ENCODE assay signal across 17 cellular contexts in genomic region chr6:16042751-16043150, GRCh38.
DNase-seq lines count a peak whose midpoint lies in the region; ATAC-seq, FAIRE-seq and TF ChIP-seq lines count a peak whose summit lies in the region.
"Had no signal": no experiment of that assay in that cellular context is flagged by ENCODE, and none has a peak within 500 bp of the region (broad histone marks: within the 10 kb centered on the region; RNA-seq: fewer than 3 reads in every experiment).

No MANE protein-coding gene starts in this region.

- no peak for TF ChIP-seq CTCF in OCI-LY3 (IDR thresholded peaks at IDR 0.05; ENCODE audit: low read depth, low read length)

- no peaks in the 10 kb centered on the region for H3K79me2 ChIP-seq in Karpas-422 (ENCODE audit: low read length)
- no peaks in the 10 kb centered on the region for H3K79me2 ChIP-seq in OCI-LY3 (ENCODE audit: low read length)

- H3K36me3 ChIP-seq in Karpas-422 (ENCODE audit: insufficient read depth, low read length) (no peaks in the 10 kb centered on the region), OCI-LY3 (replicated peaks; ENCODE audit: low read depth, low read length) (no peaks in the 10 kb centered on the region), small intestine (ENCODE audit: control insufficient read depth in 2 of 2, insufficient read depth in 2 of 2, low read length in 2 of 2) (no peaks in the 10 kb centered on the region)
- H3K36me3 ChIP-seq: BLaER1 had no signal

- H3K4me3 ChIP-seq in Karpas-422 (ENCODE audit: low read length) (no peak overlapping the region), OCI-LY3 (ENCODE audit: low read length) (no peak overlapping the region), small intestine (ENCODE audit: low read depth in 1 of 2, low read length in 2 of 2) (no peak overlapping the region)
- H3K4me3 ChIP-seq: BLaER1, GM23338 had no signal

- FAIRE-seq in small intestine (lab: Jason Lieb, UNC), result peak; percentile 41
- FAIRE-seq: D721Med had no signal

- no peak for DNase-seq in Karpas-422
- DNase-seq in small intestine, result no peak
- no peak for DNase-seq in NCI-H2081 treated with DMSO at 0.1 percent for 48 hours (lab: John Stamatoyannopoulos, UW)
- no peak for DNase-seq in NCI-H82 (lab: John Stamatoyannopoulos, UW)
- DNase-seq: CD4-positive, alpha-beta T cell; CD8-positive, alpha-beta memory T cell; DMS 273 treated with DMSO at 0.1 percent for 48 hours; DMS79; GF-D8; H9 had no signal

- H3K9me3 ChIP-seq in Karpas-422 (ENCODE audit: low read length), result no peaks in the 10 kb centered on the region
- H3K9me3 ChIP-seq in OCI-LY3 (ENCODE audit: insufficient read depth, low read length), result no peaks in the 10 kb centered on the region
- H3K9me3 ChIP-seq in small intestine (ENCODE audit: control insufficient read depth, low read depth), result no peaks in the 10 kb centered on the region

- ATAC-seq in HG03095 (IDR thresholded peaks at IDR 0.05; ENCODE audit: unreplicated experiment), result no peak
- ATAC-seq: GM23338, HCT116 had no signal

- H3K27me3 ChIP-seq in Karpas-422 (ENCODE audit: low read length) (no peaks in the 10 kb centered on the region), OCI-LY3 (ENCODE audit: low read depth, low read length) (no peaks in the 10 kb centered on the region), small intestine (ENCODE audit: control insufficient read depth in 2 of 2, insufficient read depth in 2 of 2, low read length in 2 of 2) (no peaks in the 10 kb centered on the region)
- H3K27me3 ChIP-seq: BLaER1 had no signal

- H2AFZ ChIP-seq in Karpas-422 (ENCODE audit: low read length) (no peak overlapping the region), OCI-LY3 (ENCODE audit: low read depth, low read length) (no peak overlapping the region)

- 69 to 87% (median 82%) methylated on average over 3 of the region's 3 CpGs for WGBS in small intestine, 3 donors

- H3K9ac ChIP-seq in Karpas-422 (ENCODE audit: low read length), result no peak overlapping the region
- no peak overlapping the region for H3K9ac ChIP-seq in OCI-LY3 (ENCODE audit: low read length)
- H3K9ac ChIP-seq: BLaER1 had no signal

- H3K27ac ChIP-seq in Karpas-422 (ENCODE audit: low read length) (no peak overlapping the region), OCI-LY3 (ENCODE audit: low read length) (no peak overlapping the region), small intestine (ENCODE audit: low read depth in 1 of 2, low read length in 1 of 2) (no peak overlapping the region)
- H3K27ac ChIP-seq: BLaER1, C4-2B had no signal

- no peaks in the 10 kb centered on the region for H3K9me2 ChIP-seq in Karpas-422 (replicated peaks; ENCODE audit: insufficient read depth, low read length)

- H3K4me2 ChIP-seq in Karpas-422 (ENCODE audit: low read depth, low read length, poor library complexity, severe bottlenecking), result peak overlapping the region; percentile 53
- peak overlapping the region; percentile 66 for H3K4me2 ChIP-seq in OCI-LY3 (ENCODE audit: low read length)
- H3K4me2 ChIP-seq: BLaER1, GM23338 had no signal

- H4K20me1 ChIP-seq in Karpas-422 (ENCODE audit: insufficient read depth, low read depth, low read length) (no peaks in the 10 kb centered on the region), OCI-LY3 (ENCODE audit: insufficient read depth, low read length) (no peaks in the 10 kb centered on the region)
- H4K20me1 ChIP-seq: BLaER1 had no signal

- H3K4me1 ChIP-seq in Karpas-422 (ENCODE audit: low read length) (peaks cover 10% of the 10 kb centered on the region), OCI-LY3 (ENCODE audit: low read length) (peaks cover 19% of the 10 kb centered on the region), small intestine (ENCODE audit: control insufficient read depth in 2 of 2, insufficient read depth in 1 of 2, low read depth in 1 of 2, low read length in 1 of 2) (no peaks in the 10 kb centered on the region)
- H3K4me1 ChIP-seq: BLaER1 had no signal
